In genomic region chr15:69126054-69126469, GRCh38 we compare ENCODE assay signal across 15 cellular contexts. TPM values are rescaled to one million over a fixed set of nuclear protein-coding genes. Genes with fewer than 3 reads are reported as not detected.
A peak's percentile ranks its signal among the peaks of the same experiment; 100 is the strongest.
DNase-seq lines count a peak whose midpoint lies in the region; ATAC-seq, FAIRE-seq and TF ChIP-seq lines count a peak whose summit lies in the region.
"Had no signal": no experiment of that assay in that cellular context is flagged by ENCODE, and none has a peak within 500 bp of the region (broad histone marks: within the 10 kb centered on the region; RNA-seq: fewer than 3 reads in every experiment).

No MANE protein-coding gene starts in this region.

- H3K36me3 Mint-ChIP-seq in activated CD4-positive, alpha-beta T cell treated with anti-CD3 and anti-CD28 coated beads, Interleukin-2, amount 10 ng/mL, durations not matched to agents 7 days and 5 days (ENCODE audit: low read depth), result no peaks in the 10 kb centered on the region
- H3K36me3 Mint-ChIP-seq: activated naive CD8-positive, alpha-beta T cell had no signal

- no peaks in the 10 kb centered on the region for H3K27me3 Mint-ChIP-seq in activated CD4-positive, alpha-beta T cell treated with anti-CD3 and anti-CD28 coated beads, Interleukin-2, amount 10 ng/mL, durations not matched to agents 7 days and 5 days
- H3K27me3 Mint-ChIP-seq: activated CD4-positive, alpha-beta T cell treated with anti-CD3 and anti-CD28 coated beads for 36 hours; activated naive CD8-positive, alpha-beta T cell had no signal

- TF ChIP-seq CTCF in AG10803 (conservative IDR thresholded peaks at IDR 0.05; ENCODE audit: low read length) (no peak), HEK293 (tag by site-specific recombination; IDR thresholded peaks at IDR 0.05) (no peak), left lung (IDR thresholded peaks at IDR 0.05) (no peak), GM13977 (IDR thresholded peaks at IDR 0.05; ENCODE audit: extremely low read depth, insufficient read depth, missing control alignments) (no peak)

- CTCF ChIA-PET in HEK293 (lab: Yijun Ruan, JAX), result interaction anchor here (0.5 to 1.1 kb wide), 3 partner anchors 12 to 251 kb away, joined by 3 read pairs; no protein-coding TSS in a partner anchor
- CTCF ChIA-PET in activated CD4-positive, alpha-beta T cell treated with anti-CD3 and anti-CD28 coated beads, Interleukin-2, amount 10 ng/mL, durations not matched to agents 7 days and 5 days (lab: Charles Lee), result no interaction called here

- no peaks in the 10 kb centered on the region for H3K27me3 ChIP-seq in left lung

- no peak overlapping the region for H3K27ac Mint-ChIP-seq in activated CD4-positive, alpha-beta T cell treated with anti-CD3 and anti-CD28 coated beads, Interleukin-2, amount 10 ng/mL, durations not matched to agents 7 days and 5 days
- H3K27ac Mint-ChIP-seq: activated CD4-positive, alpha-beta T cell treated with anti-CD3 and anti-CD28 coated beads for 36 hours; activated naive CD8-positive, alpha-beta T cell had no signal

- no peaks in the 10 kb centered on the region for H3K9me3 Mint-ChIP-seq in activated CD4-positive, alpha-beta T cell treated with anti-CD3 and anti-CD28 coated beads, Interleukin-2, amount 10 ng/mL, durations not matched to agents 7 days and 5 days

- H3K4me1 Mint-ChIP-seq in activated CD4-positive, alpha-beta T cell treated with anti-CD3 and anti-CD28 coated beads, Interleukin-2, amount 10 ng/mL, durations not matched to agents 7 days and 5 days, result peaks cover 7% of the 10 kb centered on the region

- intact Hi-C loops in left lung (cut with DNase I), result no loop called here

- in situ Hi-C loops in GM13977 (cut with MboI; ENCODE audit: low pct_unique_long_range_greater_than_20kb, low sequenced_read_pairs, unreplicated experiment), result no loop called here

- no peak for FAIRE-seq in urothelium cell line (lab: Jason Lieb, UNC)
- FAIRE-seq: GM12892, kidney had no signal

- H3K36me3 ChIP-seq in HEK293 (ENCODE audit: control insufficient read depth in 2 of 2, insufficient read depth in 1 of 2, low read length in 2 of 2), result no peaks in the 10 kb centered on the region
- no peaks in the 10 kb centered on the region for H3K36me3 ChIP-seq in left lung

- H3K4me3 Mint-ChIP-seq in activated CD4-positive, alpha-beta T cell treated with anti-CD3 and anti-CD28 coated beads, Interleukin-2, amount 10 ng/mL, durations not matched to agents 7 days and 5 days, result no peak overlapping the region
- H3K4me3 Mint-ChIP-seq: activated CD4-positive, alpha-beta T cell treated with anti-CD3 and anti-CD28 coated beads for 36 hours; activated naive CD8-positive, alpha-beta T cell had no signal

- no peak overlapping the region for H3K4me3 ChIP-seq in AG10803 (ENCODE audit: low read length)
- H3K4me3 ChIP-seq in HEK293 (ENCODE audit: low read depth, low read length), result no peak overlapping the region
- H3K4me3 ChIP-seq in left lung, result no peak overlapping the region

- H3K27ac ChIP-seq in HEK293 (ENCODE audit: extremely low read depth, low read depth, low read length), result peak overlapping the region; percentile 13; the same call in 1 of the 2 replicates
- H3K27ac ChIP-seq in left lung, result peak overlapping the region; percentile 60 to 73

- ATAC-seq in left lung, result peak; percentile 83
- no peak for ATAC-seq in HG03378 (IDR thresholded peaks at IDR 0.05; ENCODE audit: unreplicated experiment)
- ATAC-seq: activated CD4-positive, alpha-beta T cell treated with anti-CD3 and anti-CD28 coated beads for 36 hours had no signal

- DNase-seq in AG10803 (ENCODE audit: low read depth) (peak; percentile 37), amniotic epithelial cell (ENCODE audit: low read depth) (peak; percentile 95), left lung (peak in 1 of 2 donors; percentile 46), urothelium cell line (ENCODE audit: low spot score) (no peak), GM13977 (ENCODE audit: low spot score) (no peak)
- DNase-seq in activated CD4-positive, alpha-beta T cell treated with anti-CD3 and anti-CD28 coated beads, Interleukin-2, amount 10 ng/mL, durations not matched to agents 7 days and 5 days, result no peak
- DNase-seq: activated CD4-positive, alpha-beta T cell treated with anti-CD3 and anti-CD28 coated beads for 36 hours; kidney; NCI-H2029 treated with DMSO at 0.1 percent for 48 hours; SHP77 treated with DMSO at 0.1 percent for 48 hours had no signal

- POLR2A ChIA-PET in HEK293 (lab: Yijun Ruan, JAX), result interaction anchor here (0.7 kb wide), 1 partner anchor 17 kb away, joined by 3 read pairs; no protein-coding TSS in a partner anchor
- POLR2A ChIA-PET in activated CD4-positive, alpha-beta T cell treated with anti-CD3 and anti-CD28 coated beads, Interleukin-2, amount 10 ng/mL, durations not matched to agents 7 days and 5 days (lab: Charles Lee), result no interaction called here

- peaks cover 10% of the 10 kb centered on the region; the same call in 1 of the 2 replicates for H3K4me1 ChIP-seq in HEK293 (ENCODE audit: control insufficient read depth, insufficient read depth, low read length)
- H3K4me1 ChIP-seq in left lung, result peaks cover 9 to 48% of the 10 kb centered on the region in 2 donors
- H3K4me1 ChIP-seq: Caco-2 had no signal

- H3K9me3 ChIP-seq in HEK293 (ENCODE audit: control insufficient read depth, insufficient read depth, low read depth, low read length) (no peaks in the 10 kb centered on the region), left lung (no peaks in the 10 kb centered on the region)
- H3K9me3 ChIP-seq: Caco-2 had no signal

TF ChIP-seq in HEK293, 187 proteins besides CTCF, POLR2A, EP300 and RAD21 (continues in another document):
- TF ChIP-seq ZNF341 (tag by site-specific recombination; IDR thresholded peaks at IDR 0.05; ENCODE audit: low read depth), result peak; percentile 17; the same call in 1 of the 2 replicates
- no peak for TF ChIP-seq ZNF2 (tag by site-specific recombination; IDR thresholded peaks at IDR 0.05)
- peak; percentile 63; the same call in 1 of the 2 replicates for TF ChIP-seq SCRT2 (tag by site-specific recombination; IDR thresholded peaks at IDR 0.05)
- TF ChIP-seq IKZF3 (tag by site-specific recombination; IDR thresholded peaks at IDR 0.05), result peak; percentile 40; the same call in 1 of the 2 replicates
- TF ChIP-seq ZNF623 (tag by site-specific recombination; IDR thresholded peaks at IDR 0.05), result no peak
- TF ChIP-seq ZBTB26 (tag by site-specific recombination; optimal IDR thresholded peaks at IDR 0.05), result no peak
- TF ChIP-seq ZNF324 (tag by site-specific recombination; IDR thresholded peaks at IDR 0.05), result 0 out of 2 replicates have a peak, but pooled peaks have one; percentile 55
- no peak for TF ChIP-seq ZNF280D (tag by site-specific recombination; IDR thresholded peaks at IDR 0.05)
- TF ChIP-seq ZNF555 (tag by site-specific recombination; conservative IDR thresholded peaks at IDR 0.05), result no peak
- TF ChIP-seq ZNF280C (tag by site-specific recombination; IDR thresholded peaks at IDR 0.05), result no peak
- no peak for TF ChIP-seq PRDM1 (tag by site-specific recombination; IDR thresholded peaks at IDR 0.05)
- no peak for TF ChIP-seq ZNF785 (tag by site-specific recombination; IDR thresholded peaks at IDR 0.05)

RNA-seq across cellular contexts. Expression of gene GLCE, which starts 34.4 kb away (rescaled TPM):
- 10 to 100 TPM; 18.2 to 20.7 TPM for total RNA-seq in left lung
- 1 to 10 TPM; 3.8 to 5.0 TPM for total RNA-seq in activated CD4-positive, alpha-beta T cell treated with anti-CD3 and anti-CD28 coated beads, Interleukin-2, amount 10 ng/mL, durations not matched to agents 7 days and 5 days

Comparison
In these comparisons a context has a peak if more than half of its experiments do, and no peak if none do; other contexts are left out.
1. DNase-seq: peak in AG10803 (single experiment) and amniotic epithelial cell (single experiment); none in activated CD4-positive, alpha-beta T cell treated with anti-CD3 and anti-CD28 coated beads, Interleukin-2, amount 10 ng/mL, durations not matched to agents 7 days and 5 days (single experiment), urothelium cell line (single experiment) and GM13977 (single experiment).